In genomic region chr13:95641961-95642621, GRCh38 we compare ENCODE assay signal across 8 cellular contexts. TPM values are rescaled to one million over a fixed set of nuclear protein-coding genes. Genes with fewer than 3 reads are reported as not detected.
DNase-seq lines count a peak whose midpoint lies in the region; ATAC-seq, FAIRE-seq and TF ChIP-seq lines count a peak whose summit lies in the region.

No MANE protein-coding gene starts in this region.

- H3K27me3 ChIP-seq in HUES6 (ENCODE audit: control insufficient read depth, insufficient read depth, low read length) (peaks cover 14% of the 10 kb centered on the region; the same call in 1 of the 2 replicates), bronchial epithelial cell (ENCODE audit: control insufficient read depth, insufficient read depth, low read length) (peaks cover 2% of the 10 kb centered on the region), subcutaneous abdominal adipose tissue (ENCODE audit: control insufficient read depth in 5 of 5, insufficient read depth in 4 of 5, low read length in 5 of 5) (peaks cover 5 to 21% (median 16%) of the 10 kb centered on the region in 5 donors)

- FAIRE-seq in bronchial epithelial cell (lab: Jason Lieb, UNC): no peak
- FAIRE-seq in kidney (lab: Jason Lieb, UNC): no peak

- H3K36me3 ChIP-seq in HUES6 (ENCODE audit: control insufficient read depth, insufficient read depth, low read length): peaks cover 27% of the 10 kb centered on the region
- H3K36me3 ChIP-seq in bronchial epithelial cell (ENCODE audit: control insufficient read depth, insufficient read depth, low read length): no peaks in the 10 kb centered on the region
- peaks cover 0 to 3% of the 10 kb centered on the region in 2 donors for H3K36me3 ChIP-seq in kidney (ENCODE audit: control insufficient read depth in 1 of 2, insufficient read depth in 2 of 2, low read length in 2 of 2)
- H3K36me3 ChIP-seq in subcutaneous abdominal adipose tissue (ENCODE audit: control insufficient read depth in 5 of 5, insufficient read depth in 5 of 5, low read length in 5 of 5): no peaks in the 10 kb centered on the region

- peaks cover 23% of the 10 kb centered on the region; the same call in 1 of the 2 replicates for H3K4me1 ChIP-seq in HUES6 (ENCODE audit: control insufficient read depth, insufficient read depth, low read length)
- peaks cover 3 to 4% of the 10 kb centered on the region in 2 donors for H3K4me1 ChIP-seq in kidney (ENCODE audit: control insufficient read depth in 1 of 2, insufficient read depth in 1 of 2, low read depth in 1 of 2, low read length in 2 of 2)
- H3K4me1 ChIP-seq in subcutaneous abdominal adipose tissue (ENCODE audit: control insufficient read depth in 5 of 5, insufficient read depth in 5 of 5, low read length in 5 of 5): peaks cover 0 to 30% (median 25%) of the 10 kb centered on the region in 5 donors

- H3K4me3 ChIP-seq in HUES6 (ENCODE audit: low read depth, low read length): peak overlapping the region; percentile 64
- peak overlapping the region; percentile 31 for H3K4me3 ChIP-seq in bronchial epithelial cell (ENCODE audit: low read depth, low read length)
- peak overlapping the region; percentile 45 to 93 for H3K4me3 ChIP-seq in kidney (ENCODE audit: low read length in 2 of 2)
- H3K4me3 ChIP-seq in subcutaneous abdominal adipose tissue (ENCODE audit: low read depth in 1 of 5, low read length in 5 of 5): peak overlapping the region in 3 of 5 donors; percentile 34 to 57 (median 50)

- TF ChIP-seq CTCF in bronchial epithelial cell (IDR thresholded peaks at IDR 0.05; ENCODE audit: insufficient read depth, low read length, severe bottlenecking): no peak
- TF ChIP-seq CTCF in kidney (IDR thresholded peaks at IDR 0.05; ENCODE audit: borderline replicate concordance, extremely low read depth, insufficient read depth): no peak

- H3K27ac ChIP-seq in HUES6 (ENCODE audit: low read depth, low read length): no peak overlapping the region
- H3K27ac ChIP-seq in kidney (ENCODE audit: low read depth in 2 of 2, low read length in 2 of 2): peak overlapping the region; percentile 28 to 57
- no peak overlapping the region for H3K27ac ChIP-seq in subcutaneous abdominal adipose tissue (ENCODE audit: low read depth, low read length)

- H3K9me3 ChIP-seq in HUES6 (ENCODE audit: control insufficient read depth, insufficient read depth, low read depth, low read length): no peaks in the 10 kb centered on the region
- no peaks in the 10 kb centered on the region for H3K9me3 ChIP-seq in kidney (ENCODE audit: control insufficient read depth in 1 of 2, low read length in 2 of 2)
- H3K9me3 ChIP-seq in subcutaneous abdominal adipose tissue (ENCODE audit: control insufficient read depth in 5 of 5, low read length in 5 of 5): no peaks in the 10 kb centered on the region

- ATAC-seq in GM19395 (IDR thresholded peaks at IDR 0.05; ENCODE audit: unreplicated experiment) (no peak), HG02870 (IDR thresholded peaks at IDR 0.05; ENCODE audit: unreplicated experiment) (no peak), HG03571 (IDR thresholded peaks at IDR 0.05; ENCODE audit: unreplicated experiment) (no peak)

- intact Hi-C loops in kidney (cut with DNase I): no loop called here

- DNase-seq in bronchial epithelial cell (ENCODE audit: low read depth) (no peak), kidney (peak; percentile 86)
- no peak for DNase-seq in activated effector memory CD4-positive, alpha-beta T cell treated with Interleukin-2 at 50 U/mL for 16 hours

- H3K9ac ChIP-seq in HUES6 (ENCODE audit: low read length): no peak overlapping the region
- H3K9ac ChIP-seq in kidney (ENCODE audit: low read length in 2 of 2): no peak overlapping the region
- H3K9ac ChIP-seq in subcutaneous abdominal adipose tissue (ENCODE audit: low read length in 5 of 5): peak overlapping the region in 1 of 5 donors; percentile 19

RNA-seq across cellular contexts. Expression of gene DZIP1, which starts 2.4 kb away (rescaled TPM):
- total RNA-seq in bronchial epithelial cell: 0.79 and 3.8 TPM in 2 replicates
- 41.4 TPM for total RNA-seq in kidney
- 26.7 TPM for polyA plus RNA-seq in kidney (ENCODE audit: insufficient read depth, low read depth, low replicate concordance)

RNA-seq across cellular contexts. Expression of gene DNAJC3, which starts 34.8 kb away (rescaled TPM):
- total RNA-seq in bronchial epithelial cell (58.4 and 72.7 TPM in 2 replicates), kidney (65.9 TPM)
- 20.1 TPM for polyA plus RNA-seq in kidney (ENCODE audit: insufficient read depth, low read depth, low replicate concordance)

Comparison
In these comparisons a context has a peak if more than half of its experiments do, and no peak if none do; other contexts are left out.
1. H3K27ac ChIP-seq: peak in kidney (2 of 2); none in HUES6 (single experiment) and subcutaneous abdominal adipose tissue (single experiment).
2. Peak in every context shown above with its lines, with median percentiles within 50 percentile points of each other: H3K4me3 ChIP-seq.